In the genomic region with DNA sequence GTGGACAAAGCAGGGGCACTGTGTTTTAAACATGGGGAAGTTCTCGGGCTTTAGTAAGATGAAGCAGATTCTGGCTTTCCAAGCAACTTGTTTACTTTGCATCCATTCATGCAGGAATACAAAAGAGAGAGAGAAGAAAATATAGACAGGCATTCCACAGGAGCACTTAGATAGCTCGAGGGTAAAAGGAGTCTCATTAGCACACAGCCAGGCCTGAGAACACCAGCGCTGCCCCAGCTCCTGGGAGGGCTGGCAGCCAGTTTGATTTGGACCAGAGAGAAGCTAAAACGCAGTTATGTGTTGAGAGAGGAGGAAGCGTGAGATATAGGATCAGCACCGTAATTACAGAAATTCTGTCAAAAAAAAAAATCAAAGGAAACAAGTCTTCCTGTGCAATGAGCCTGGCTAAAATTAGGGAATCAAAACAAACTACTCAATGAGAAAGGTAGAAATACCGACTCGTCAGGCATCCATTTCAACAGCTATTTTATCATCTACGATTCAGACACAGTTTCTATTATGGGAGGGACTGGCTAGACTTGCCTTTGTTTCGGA, we compare ENCODE assay signal across 1 cellular context.
TF ChIP-seq lines count a peak whose summit lies in the region.

No MANE protein-coding gene starts in this region.

TF ChIP-seq in GM23338, 12 proteins besides CTCF, POLR2A, EP300 and RAD21 (continued from another document):
- TF ChIP-seq, protein P1, sequence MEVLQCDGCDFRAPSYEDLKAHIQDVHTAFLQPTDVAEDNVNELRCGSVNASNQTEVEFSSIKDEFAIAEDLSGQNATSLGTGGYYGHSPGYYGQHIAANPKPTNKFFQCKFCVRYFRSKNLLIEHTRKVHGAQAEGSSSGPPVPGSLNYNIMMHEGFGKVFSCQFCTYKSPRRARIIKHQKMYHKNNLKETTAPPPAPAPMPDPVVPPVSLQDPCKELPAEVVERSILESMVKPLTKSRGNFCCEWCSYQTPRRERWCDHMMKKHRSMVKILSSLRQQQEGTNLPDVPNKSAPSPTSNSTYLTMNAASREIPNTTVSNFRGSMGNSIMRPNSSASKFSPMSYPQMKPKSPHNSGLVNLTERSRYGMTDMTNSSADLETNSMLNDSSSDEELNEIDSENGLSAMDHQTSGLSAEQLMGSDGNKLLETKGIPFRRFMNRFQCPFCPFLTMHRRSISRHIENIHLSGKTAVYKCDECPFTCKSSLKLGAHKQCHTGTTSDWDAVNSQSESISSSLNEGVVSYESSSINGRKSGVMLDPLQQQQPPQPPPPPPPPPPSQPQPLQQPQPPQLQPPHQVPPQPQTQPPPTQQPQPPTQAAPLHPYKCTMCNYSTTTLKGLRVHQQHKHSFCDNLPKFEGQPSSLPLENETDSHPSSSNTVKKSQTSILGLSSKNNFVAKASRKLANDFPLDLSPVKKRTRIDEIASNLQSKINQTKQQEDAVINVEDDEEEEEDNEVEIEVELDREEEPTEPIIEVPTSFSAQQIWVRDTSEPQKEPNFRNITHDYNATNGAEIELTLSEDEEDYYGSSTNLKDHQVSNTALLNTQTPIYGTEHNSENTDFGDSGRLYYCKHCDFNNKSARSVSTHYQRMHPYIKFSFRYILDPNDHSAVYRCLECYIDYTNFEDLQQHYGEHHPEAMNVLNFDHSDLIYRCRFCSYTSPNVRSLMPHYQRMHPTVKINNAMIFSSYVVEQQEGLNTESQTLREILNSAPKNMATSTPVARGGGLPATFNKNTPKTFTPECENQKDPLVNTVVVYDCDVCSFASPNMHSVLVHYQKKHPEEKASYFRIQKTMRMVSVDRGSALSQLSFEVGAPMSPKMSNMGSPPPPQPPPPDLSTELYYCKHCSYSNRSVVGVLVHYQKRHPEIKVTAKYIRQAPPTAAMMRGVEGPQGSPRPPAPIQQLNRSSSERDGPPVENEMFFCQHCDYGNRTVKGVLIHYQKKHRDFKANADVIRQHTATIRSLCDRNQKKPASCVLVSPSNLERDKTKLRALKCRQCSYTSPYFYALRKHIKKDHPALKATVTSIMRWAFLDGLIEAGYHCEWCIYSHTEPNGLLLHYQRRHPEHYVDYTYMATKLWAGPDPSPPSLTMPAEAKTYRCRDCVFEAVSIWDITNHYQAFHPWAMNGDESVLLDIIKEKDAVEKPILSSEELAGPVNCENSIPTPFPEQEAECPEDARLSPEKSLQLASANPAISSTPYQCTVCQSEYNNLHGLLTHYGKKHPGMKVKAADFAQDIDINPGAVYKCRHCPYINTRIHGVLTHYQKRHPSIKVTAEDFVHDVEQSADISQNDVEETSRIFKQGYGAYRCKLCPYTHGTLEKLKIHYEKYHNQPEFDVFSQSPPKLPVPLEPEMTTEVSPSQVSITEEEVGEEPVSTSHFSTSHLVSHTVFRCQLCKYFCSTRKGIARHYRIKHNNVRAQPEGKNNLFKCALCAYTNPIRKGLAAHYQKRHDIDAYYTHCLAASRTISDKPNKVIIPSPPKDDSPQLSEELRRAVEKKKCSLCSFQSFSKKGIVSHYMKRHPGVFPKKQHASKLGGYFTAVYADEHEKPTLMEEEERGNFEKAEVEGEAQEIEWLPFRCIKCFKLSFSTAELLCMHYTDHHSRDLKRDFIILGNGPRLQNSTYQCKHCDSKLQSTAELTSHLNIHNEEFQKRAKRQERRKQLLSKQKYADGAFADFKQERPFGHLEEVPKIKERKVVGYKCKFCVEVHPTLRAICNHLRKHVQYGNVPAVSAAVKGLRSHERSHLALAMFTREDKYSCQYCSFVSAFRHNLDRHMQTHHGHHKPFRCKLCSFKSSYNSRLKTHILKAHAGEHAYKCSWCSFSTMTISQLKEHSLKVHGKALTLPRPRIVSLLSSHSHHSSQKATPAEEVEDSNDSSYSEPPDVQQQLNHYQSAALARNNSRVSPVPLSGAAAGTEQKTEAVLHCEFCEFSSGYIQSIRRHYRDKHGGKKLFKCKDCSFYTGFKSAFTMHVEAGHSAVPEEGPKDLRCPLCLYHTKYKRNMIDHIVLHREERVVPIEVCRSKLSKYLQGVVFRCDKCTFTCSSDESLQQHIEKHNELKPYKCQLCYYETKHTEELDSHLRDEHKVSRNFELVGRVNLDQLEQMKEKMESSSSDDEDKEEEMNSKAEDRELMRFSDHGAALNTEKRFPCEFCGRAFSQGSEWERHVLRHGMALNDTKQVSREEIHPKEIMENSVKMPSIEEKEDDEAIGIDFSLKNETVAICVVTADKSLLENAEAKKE (CRISPR knock-in tag; IDR thresholded peaks at IDR 0.05): no peak
- TF ChIP-seq EZH2phosphoT487 (IDR thresholded peaks at IDR 0.05; ENCODE audit: unreplicated experiment) (no peak), ZNF331 (CRISPR knock-in tag; IDR thresholded peaks at IDR 0.05; ENCODE audit: low read depth) (no peak), CREB1 (CRISPR knock-in tag; IDR thresholded peaks at IDR 0.05; ENCODE audit: low read depth) (no peak)
- TF ChIP-seq, protein P2, sequence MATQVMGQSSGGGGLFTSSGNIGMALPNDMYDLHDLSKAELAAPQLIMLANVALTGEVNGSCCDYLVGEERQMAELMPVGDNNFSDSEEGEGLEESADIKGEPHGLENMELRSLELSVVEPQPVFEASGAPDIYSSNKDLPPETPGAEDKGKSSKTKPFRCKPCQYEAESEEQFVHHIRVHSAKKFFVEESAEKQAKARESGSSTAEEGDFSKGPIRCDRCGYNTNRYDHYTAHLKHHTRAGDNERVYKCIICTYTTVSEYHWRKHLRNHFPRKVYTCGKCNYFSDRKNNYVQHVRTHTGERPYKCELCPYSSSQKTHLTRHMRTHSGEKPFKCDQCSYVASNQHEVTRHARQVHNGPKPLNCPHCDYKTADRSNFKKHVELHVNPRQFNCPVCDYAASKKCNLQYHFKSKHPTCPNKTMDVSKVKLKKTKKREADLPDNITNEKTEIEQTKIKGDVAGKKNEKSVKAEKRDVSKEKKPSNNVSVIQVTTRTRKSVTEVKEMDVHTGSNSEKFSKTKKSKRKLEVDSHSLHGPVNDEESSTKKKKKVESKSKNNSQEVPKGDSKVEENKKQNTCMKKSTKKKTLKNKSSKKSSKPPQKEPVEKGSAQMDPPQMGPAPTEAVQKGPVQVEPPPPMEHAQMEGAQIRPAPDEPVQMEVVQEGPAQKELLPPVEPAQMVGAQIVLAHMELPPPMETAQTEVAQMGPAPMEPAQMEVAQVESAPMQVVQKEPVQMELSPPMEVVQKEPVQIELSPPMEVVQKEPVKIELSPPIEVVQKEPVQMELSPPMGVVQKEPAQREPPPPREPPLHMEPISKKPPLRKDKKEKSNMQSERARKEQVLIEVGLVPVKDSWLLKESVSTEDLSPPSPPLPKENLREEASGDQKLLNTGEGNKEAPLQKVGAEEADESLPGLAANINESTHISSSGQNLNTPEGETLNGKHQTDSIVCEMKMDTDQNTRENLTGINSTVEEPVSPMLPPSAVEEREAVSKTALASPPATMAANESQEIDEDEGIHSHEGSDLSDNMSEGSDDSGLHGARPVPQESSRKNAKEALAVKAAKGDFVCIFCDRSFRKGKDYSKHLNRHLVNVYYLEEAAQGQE (IDR thresholded peaks at IDR 0.05; ENCODE audit: unreplicated experiment): no peak
